Comparison of ENCODE assay signal across 1 cellular context in genomic region chr17:81468111-81468764, GRCh38.
TF ChIP-seq lines count a peak whose summit lies in the region.

No MANE protein-coding gene starts in this region.

TF ChIP-seq in HepG2, 621 proteins besides CTCF, POLR2A, EP300 and RAD21 (continued from another document and continues in another):
- TF ChIP-seq ZNF691 (CRISPR knock-in tag; IDR thresholded peaks at IDR 0.05; ENCODE audit: borderline replicate concordance, low read depth) (no peak), SALL1 (CRISPR knock-in tag; IDR thresholded peaks at IDR 0.05) (peak; percentile 85), BCL6 (CRISPR knock-in tag; IDR thresholded peaks at IDR 0.05) (0 out of 2 replicates have a peak, but pooled peaks have one; percentile 25), GPBP1L1 (CRISPR knock-in tag; IDR thresholded peaks at IDR 0.05) (no peak), ZBTB7A (CRISPR knock-in tag; IDR thresholded peaks at IDR 0.05) (no peak), CSRNP2 (CRISPR knock-in tag; conservative IDR thresholded peaks at IDR 0.05; ENCODE audit: low read depth) (no peak), SAP130 (CRISPR knock-in tag; IDR thresholded peaks at IDR 0.05; ENCODE audit: low read depth) (peak; percentile 23; the same call in 1 of the 2 replicates), GZF1 (CRISPR knock-in tag; IDR thresholded peaks at IDR 0.05) (no peak), ZNF792 (CRISPR knock-in tag; IDR thresholded peaks at IDR 0.05) (no peak), ZNF367 (CRISPR knock-in tag; IDR thresholded peaks at IDR 0.05; ENCODE audit: borderline replicate concordance) (no peak), ARID2 (CRISPR knock-in tag; IDR thresholded peaks at IDR 0.05; ENCODE audit: borderline replicate concordance) (no peak), ZNF281 (CRISPR knock-in tag; IDR thresholded peaks at IDR 0.05; ENCODE audit: borderline replicate concordance) (peak; percentile 20; the same call in 1 of the 2 replicates), ZBTB34 (CRISPR knock-in tag; IDR thresholded peaks at IDR 0.05) (no peak), SMAD9 (CRISPR knock-in tag; IDR thresholded peaks at IDR 0.05) (no peak), ZNF207 (IDR thresholded peaks at IDR 0.05; ENCODE audit: borderline replicate concordance) (no peak), ZNF781 (CRISPR knock-in tag; IDR thresholded peaks at IDR 0.05; ENCODE audit: borderline replicate concordance, not compliant biosample characterization) (no peak), CCAR2 (optimal IDR thresholded peaks at IDR 0.05; ENCODE audit: low read depth, low read length) (no peak), ZNF484 (CRISPR knock-in tag; IDR thresholded peaks at IDR 0.05; ENCODE audit: borderline replicate concordance, low read depth) (peak; percentile 35; the same call in 1 of the 2 replicates), TEAD3 (CRISPR knock-in tag; optimal IDR thresholded peaks at IDR 0.05; ENCODE audit: borderline replicate concordance) (peak; percentile 13), NCOA5 (CRISPR knock-in tag; IDR thresholded peaks at IDR 0.05) (no peak), ZNF749 (CRISPR knock-in tag; IDR thresholded peaks at IDR 0.05; ENCODE audit: borderline replicate concordance) (no peak), ZNF234 (CRISPR knock-in tag; conservative IDR thresholded peaks at IDR 0.05) (no peak), SOX6 (IDR thresholded peaks at IDR 0.05) (no peak), SOX6 (CRISPR knock-in tag; IDR thresholded peaks at IDR 0.05) (0 out of 2 replicates have a peak, but pooled peaks have one; percentile 10), KMT2B (CRISPR knock-in tag; IDR thresholded peaks at IDR 0.05) (no peak), CHCHD3 (CRISPR knock-in tag; IDR thresholded peaks at IDR 0.05) (no peak), MTA1 (CRISPR knock-in tag; IDR thresholded peaks at IDR 0.05; ENCODE audit: borderline replicate concordance) (no peak), HOXA9 (CRISPR knock-in tag; IDR thresholded peaks at IDR 0.05; ENCODE audit: borderline replicate concordance) (no peak), FOXA1 (IDR thresholded peaks at IDR 0.05) (no peak), FOXA1 (CRISPR knock-in tag; IDR thresholded peaks at IDR 0.05) (0 out of 2 replicates have a peak, but pooled peaks have one; percentile 20), ZKSCAN8 (CRISPR knock-in tag; IDR thresholded peaks at IDR 0.05; ENCODE audit: borderline replicate concordance) (no peak), SIX4 (CRISPR knock-in tag; IDR thresholded peaks at IDR 0.05) (no peak), ONECUT2 (CRISPR knock-in tag; IDR thresholded peaks at IDR 0.05) (no peak), E2F1 (CRISPR knock-in tag; IDR thresholded peaks at IDR 0.05) (no peak), FOXP1 (IDR thresholded peaks at IDR 0.05) (no peak), FOXP1 (CRISPR knock-in tag; IDR thresholded peaks at IDR 0.05) (no peak), ZBTB21 (CRISPR knock-in tag; IDR thresholded peaks at IDR 0.05) (no peak), ZNF674 (CRISPR knock-in tag; IDR thresholded peaks at IDR 0.05; ENCODE audit: low read depth) (no peak), ZNF660 (CRISPR knock-in tag; IDR thresholded peaks at IDR 0.05; ENCODE audit: borderline replicate concordance, low read depth) (0 out of 2 replicates have a peak, but pooled peaks have one; percentile 34), FIP1L1 (IDR thresholded peaks at IDR 0.05; ENCODE audit: borderline replicate concordance, insufficient read depth, low read depth, low read length) (no peak), ZSCAN9 (CRISPR knock-in tag; IDR thresholded peaks at IDR 0.05; ENCODE audit: borderline replicate concordance) (no peak), SNAPC4 (CRISPR knock-in tag; IDR thresholded peaks at IDR 0.05) (no peak), POGZ (CRISPR knock-in tag; IDR thresholded peaks at IDR 0.05) (no peak), ZNF460 (CRISPR knock-in tag; IDR thresholded peaks at IDR 0.05; ENCODE audit: borderline replicate concordance) (no peak), ZNF570 (CRISPR knock-in tag; IDR thresholded peaks at IDR 0.05; ENCODE audit: borderline replicate concordance) (no peak)
- TF ChIP-seq, protein P1, sequence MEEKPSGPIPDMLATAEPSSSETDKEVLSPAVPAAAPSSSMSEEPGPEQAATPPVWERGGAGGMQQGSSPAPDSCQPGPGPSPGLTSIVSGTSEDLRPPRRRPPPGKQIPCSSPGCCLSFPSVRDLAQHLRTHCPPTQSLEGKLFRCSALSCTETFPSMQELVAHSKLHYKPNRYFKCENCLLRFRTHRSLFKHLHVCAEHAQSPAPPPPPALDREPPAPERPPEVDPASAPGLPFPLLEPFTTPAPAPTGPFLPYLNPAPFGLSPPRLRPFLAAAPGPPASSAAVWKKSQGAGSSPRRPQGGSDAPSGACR (CRISPR knock-in tag; IDR thresholded peaks at IDR 0.05): no peak
- TF ChIP-seq, protein P2, sequence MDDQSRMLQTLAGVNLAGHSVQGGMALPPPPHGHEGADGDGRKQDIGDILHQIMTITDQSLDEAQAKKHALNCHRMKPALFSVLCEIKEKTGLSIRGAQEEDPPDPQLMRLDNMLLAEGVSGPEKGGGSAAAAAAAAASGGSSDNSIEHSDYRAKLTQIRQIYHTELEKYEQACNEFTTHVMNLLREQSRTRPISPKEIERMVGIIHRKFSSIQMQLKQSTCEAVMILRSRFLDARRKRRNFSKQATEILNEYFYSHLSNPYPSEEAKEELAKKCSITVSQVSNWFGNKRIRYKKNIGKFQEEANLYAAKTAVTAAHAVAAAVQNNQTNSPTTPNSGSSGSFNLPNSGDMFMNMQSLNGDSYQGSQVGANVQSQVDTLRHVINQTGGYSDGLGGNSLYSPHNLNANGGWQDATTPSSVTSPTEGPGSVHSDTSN (CRISPR knock-in tag; IDR thresholded peaks at IDR 0.05; ENCODE audit: borderline replicate concordance): no peak
- TF ChIP-seq, protein P3, sequence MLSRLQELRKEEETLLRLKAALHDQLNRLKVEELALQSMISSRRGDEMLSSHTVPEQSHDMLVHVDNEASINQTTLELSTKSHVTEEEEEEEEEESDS (CRISPR knock-in tag; IDR thresholded peaks at IDR 0.05; ENCODE audit: borderline replicate concordance): no peak
- TF ChIP-seq, protein P4, sequence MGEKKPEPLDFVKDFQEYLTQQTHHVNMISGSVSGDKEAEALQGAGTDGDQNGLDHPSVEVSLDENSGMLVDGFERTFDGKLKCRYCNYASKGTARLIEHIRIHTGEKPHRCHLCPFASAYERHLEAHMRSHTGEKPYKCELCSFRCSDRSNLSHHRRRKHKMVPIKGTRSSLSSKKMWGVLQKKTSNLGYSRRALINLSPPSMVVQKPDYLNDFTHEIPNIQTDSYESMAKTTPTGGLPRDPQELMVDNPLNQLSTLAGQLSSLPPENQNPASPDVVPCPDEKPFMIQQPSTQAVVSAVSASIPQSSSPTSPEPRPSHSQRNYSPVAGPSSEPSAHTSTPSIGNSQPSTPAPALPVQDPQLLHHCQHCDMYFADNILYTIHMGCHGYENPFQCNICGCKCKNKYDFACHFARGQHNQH (CRISPR knock-in tag; IDR thresholded peaks at IDR 0.05): no peak
